Comparison of ENCODE assay signal across 1 cellular context in the genomic region with DNA sequence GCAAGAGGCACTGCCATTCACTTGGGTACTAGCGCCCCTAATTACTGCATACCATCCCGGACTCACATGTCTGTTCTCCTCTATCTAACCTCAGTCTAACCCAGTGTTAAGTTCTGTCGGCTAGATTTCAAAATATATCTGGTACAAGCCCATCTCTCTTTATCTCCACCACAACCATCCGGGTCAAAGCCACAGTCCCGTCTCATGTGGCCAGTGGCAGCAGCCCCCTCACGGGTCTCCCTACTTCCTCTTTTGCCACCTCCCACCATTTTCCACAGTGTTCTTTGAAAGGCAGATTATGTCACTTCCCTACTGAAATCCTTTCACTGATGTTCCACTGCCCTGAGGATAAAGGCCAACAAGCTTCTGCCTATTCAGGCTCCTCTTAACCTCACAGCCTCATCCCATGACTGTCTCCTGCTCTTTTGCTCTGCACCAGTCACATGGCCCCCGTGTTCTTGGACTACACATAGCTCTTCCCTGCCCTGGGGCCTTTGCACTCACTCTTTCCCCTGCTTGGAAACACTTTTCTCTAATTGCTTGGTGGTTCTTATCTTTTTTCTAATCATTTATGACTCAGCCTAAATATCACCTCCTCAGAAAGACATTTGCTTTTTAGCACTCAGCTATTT.
TF ChIP-seq lines count a peak whose summit lies in the region.

No MANE protein-coding gene starts in this region.

TF ChIP-seq in GM12878, 131 proteins besides CTCF, POLR2A, EP300 and RAD21 (continued from another document):
- TF ChIP-seq ZBTB33 (IDR thresholded peaks at IDR 0.05) (no peak), DPF2 (IDR thresholded peaks at IDR 0.05) (peak; percentile 35; the same call in 1 of the 2 replicates), ATF2 (IDR thresholded peaks at IDR 0.05; ENCODE audit: low read length) (0 out of 2 replicates have a peak, but pooled peaks have one; percentile 4), CBX5 (IDR thresholded peaks at IDR 0.05; ENCODE audit: low read depth) (no peak), ETV6 (conservative IDR thresholded peaks at IDR 0.05 in 1 of 2, IDR thresholded peaks at IDR 0.05 in 1 of 2; ENCODE audit: borderline replicate concordance in 1 of 2, low read depth in 1 of 2) (peak in 1 of 2 experiments; percentile 38; a peak in 1 of 4 replicates), NFIC (IDR thresholded peaks at IDR 0.05; ENCODE audit: low read depth, low read length) (peak; percentile 56), TCF7 (IDR thresholded peaks at IDR 0.05; ENCODE audit: borderline replicate concordance) (peak; percentile 75), FOXM1 (IDR thresholded peaks at IDR 0.05; ENCODE audit: low read depth, low read length) (0 out of 2 replicates have a peak, but pooled peaks have one; percentile 15), CREM (IDR thresholded peaks at IDR 0.05; ENCODE audit: low read depth) (peak; percentile 36; the same call in 1 of the 2 replicates), EED (IDR thresholded peaks at IDR 0.05; ENCODE audit: low read depth) (peak; percentile 71), ATF7 (IDR thresholded peaks at IDR 0.05; ENCODE audit: low read depth) (0 out of 2 replicates have a peak, but pooled peaks have one; percentile 30), IKZF2 (IDR thresholded peaks at IDR 0.05) (peak in 1 of 2 experiments; percentile 47; a peak in 1 of 4 replicates), IKZF1 (conservative IDR thresholded peaks at IDR 0.05) (peak; percentile 49), RUNX3 (IDR thresholded peaks at IDR 0.05; ENCODE audit: low read length) (peak; percentile 88), EGR1 (IDR thresholded peaks at IDR 0.05; ENCODE audit: borderline replicate concordance in 1 of 2, low read depth in 2 of 2, low read length in 2 of 2) (0 out of 3 replicates have a peak, but pooled peaks of 1 of the 2 experiments have one; percentile 14), CHD4 (IDR thresholded peaks at IDR 0.05) (no peak), SPI1 (IDR thresholded peaks at IDR 0.05; ENCODE audit: borderline replicate concordance, insufficient read depth, low read depth, low read length) (peak; percentile 71; the same call in 1 of the 2 replicates), BHLHE40 (IDR thresholded peaks at IDR 0.05; ENCODE audit: borderline replicate concordance in 1 of 2, low read depth in 2 of 2, low read length in 1 of 2) (peak; percentile 57 to 67), MTA2 (IDR thresholded peaks at IDR 0.05; ENCODE audit: low read depth) (0 out of 2 replicates have a peak, but pooled peaks have one; percentile 10), JUND (IDR thresholded peaks at IDR 0.05; ENCODE audit: low read depth, low read length) (no peak)
- TF ChIP-seq, protein P1, sequence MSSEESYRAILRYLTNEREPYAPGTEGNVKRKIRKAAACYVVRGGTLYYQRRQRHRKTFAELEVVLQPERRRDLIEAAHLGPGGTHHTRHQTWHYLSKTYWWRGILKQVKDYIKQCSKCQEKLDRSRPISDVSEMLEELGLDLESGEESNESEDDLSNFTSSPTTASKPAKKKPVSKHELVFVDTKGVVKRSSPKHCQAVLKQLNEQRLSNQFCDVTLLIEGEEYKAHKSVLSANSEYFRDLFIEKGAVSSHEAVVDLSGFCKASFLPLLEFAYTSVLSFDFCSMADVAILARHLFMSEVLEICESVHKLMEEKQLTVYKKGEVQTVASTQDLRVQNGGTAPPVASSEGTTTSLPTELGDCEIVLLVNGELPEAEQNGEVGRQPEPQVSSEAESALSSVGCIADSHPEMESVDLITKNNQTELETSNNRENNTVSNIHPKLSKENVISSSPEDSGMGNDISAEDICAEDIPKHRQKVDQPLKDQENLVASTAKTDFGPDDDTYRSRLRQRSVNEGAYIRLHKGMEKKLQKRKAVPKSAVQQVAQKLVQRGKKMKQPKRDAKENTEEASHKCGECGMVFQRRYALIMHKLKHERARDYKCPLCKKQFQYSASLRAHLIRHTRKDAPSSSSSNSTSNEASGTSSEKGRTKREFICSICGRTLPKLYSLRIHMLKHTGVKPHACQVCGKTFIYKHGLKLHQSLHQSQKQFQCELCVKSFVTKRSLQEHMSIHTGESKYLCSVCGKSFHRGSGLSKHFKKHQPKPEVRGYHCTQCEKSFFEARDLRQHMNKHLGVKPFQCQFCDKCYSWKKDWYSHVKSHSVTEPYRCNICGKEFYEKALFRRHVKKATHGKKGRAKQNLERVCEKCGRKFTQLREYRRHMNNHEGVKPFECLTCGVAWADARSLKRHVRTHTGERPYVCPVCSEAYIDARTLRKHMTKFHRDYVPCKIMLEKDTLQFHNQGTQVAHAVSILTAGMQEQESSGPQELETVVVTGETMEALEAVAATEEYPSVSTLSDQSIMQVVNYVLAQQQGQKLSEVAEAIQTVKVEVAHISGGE (CRISPR knock-in tag; IDR thresholded peaks at IDR 0.05): no peak
